2 cellular contexts compared by ENCODE assay signal in genomic region chr1:244849189-244849866, GRCh38.
TF ChIP-seq lines count a peak whose summit lies in the region.

No MANE protein-coding gene starts in this region.

TF ChIP-seq in SK-N-SH treated with all-trans-retinoic acid at 6 μM for 48 hours, 23 proteins besides CTCF, POLR2A, EP300 and RAD21:
- TF ChIP-seq ARNTL (CRISPR knock-in tag; IDR thresholded peaks at IDR 0.05; ENCODE audit: borderline replicate concordance, low read depth) = no peak
- TF ChIP-seq ZC3H10 (CRISPR knock-in tag; IDR thresholded peaks at IDR 0.05) = no peak
- TF ChIP-seq ZFP3 (CRISPR knock-in tag; IDR thresholded peaks at IDR 0.05) = no peak
- no peak for TF ChIP-seq TCF4 (CRISPR knock-in tag; IDR thresholded peaks at IDR 0.05; ENCODE audit: borderline replicate concordance)
- TF ChIP-seq SNAI2 (CRISPR knock-in tag; IDR thresholded peaks at IDR 0.05) = no peak
- TF ChIP-seq TOX (CRISPR knock-in tag; IDR thresholded peaks at IDR 0.05; ENCODE audit: borderline replicate concordance) = no peak
- TF ChIP-seq BACH2 (CRISPR knock-in tag; IDR thresholded peaks at IDR 0.05; ENCODE audit: borderline replicate concordance) = no peak
- no peak for TF ChIP-seq POU6F1 (CRISPR knock-in tag; IDR thresholded peaks at IDR 0.05; ENCODE audit: borderline replicate concordance, low read depth)

TF ChIP-seq in SK-N-SH, 30 proteins besides CTCF, POLR2A, EP300 and RAD21:
- TF ChIP-seq JUND (IDR thresholded peaks at IDR 0.05) = no peak
- no peak for TF ChIP-seq RXRA (IDR thresholded peaks at IDR 0.05; ENCODE audit: borderline replicate concordance, low read depth)
- TF ChIP-seq TAF1 (IDR thresholded peaks at IDR 0.05; ENCODE audit: borderline replicate concordance, low read depth, low read length) = no peak
- no peak for TF ChIP-seq MEF2A (IDR thresholded peaks at IDR 0.05; ENCODE audit: borderline replicate concordance, low read depth)
- TF ChIP-seq REST (IDR thresholded peaks at IDR 0.05; ENCODE audit: low read depth, low read length) = no peak
- no peak for TF ChIP-seq ZBTB33 (IDR thresholded peaks at IDR 0.05; ENCODE audit: borderline replicate concordance, low read depth)
- no peak for TF ChIP-seq CHD2 (IDR thresholded peaks at IDR 0.05; ENCODE audit: low read length, partially characterized antibody)
- no peak for TF ChIP-seq TEAD4 (IDR thresholded peaks at IDR 0.05; ENCODE audit: borderline replicate concordance, insufficient read depth)
- TF ChIP-seq RCOR1 (IDR thresholded peaks at IDR 0.05; ENCODE audit: low read length) = no peak
- TF ChIP-seq ELF1 (IDR thresholded peaks at IDR 0.05) = no peak
- no peak for TF ChIP-seq FOXJ3 (CRISPR knock-in tag; IDR thresholded peaks at IDR 0.05)
- no peak for TF ChIP-seq RFX5 (IDR thresholded peaks at IDR 0.05; ENCODE audit: low read length)
- no peak for TF ChIP-seq TCF12 (IDR thresholded peaks at IDR 0.05)
- TF ChIP-seq FOXM1 (IDR thresholded peaks at IDR 0.05; ENCODE audit: low read depth) = no peak
- no peak for TF ChIP-seq USF1 (IDR thresholded peaks at IDR 0.05; ENCODE audit: borderline replicate concordance, low read depth)
- TF ChIP-seq MXI1 (IDR thresholded peaks at IDR 0.05; ENCODE audit: low read depth, low read length) = no peak
- TF ChIP-seq MAX (IDR thresholded peaks at IDR 0.05; ENCODE audit: low read depth) = no peak
- no peak for TF ChIP-seq NRF1 (IDR thresholded peaks at IDR 0.05; ENCODE audit: low read depth, low read length)
- no peak for TF ChIP-seq POLR2AphosphoS5 (IDR thresholded peaks at IDR 0.05; ENCODE audit: low read depth, low read length)
